Comparison of ENCODE assay signal across 8 cellular contexts in the genomic region with DNA sequence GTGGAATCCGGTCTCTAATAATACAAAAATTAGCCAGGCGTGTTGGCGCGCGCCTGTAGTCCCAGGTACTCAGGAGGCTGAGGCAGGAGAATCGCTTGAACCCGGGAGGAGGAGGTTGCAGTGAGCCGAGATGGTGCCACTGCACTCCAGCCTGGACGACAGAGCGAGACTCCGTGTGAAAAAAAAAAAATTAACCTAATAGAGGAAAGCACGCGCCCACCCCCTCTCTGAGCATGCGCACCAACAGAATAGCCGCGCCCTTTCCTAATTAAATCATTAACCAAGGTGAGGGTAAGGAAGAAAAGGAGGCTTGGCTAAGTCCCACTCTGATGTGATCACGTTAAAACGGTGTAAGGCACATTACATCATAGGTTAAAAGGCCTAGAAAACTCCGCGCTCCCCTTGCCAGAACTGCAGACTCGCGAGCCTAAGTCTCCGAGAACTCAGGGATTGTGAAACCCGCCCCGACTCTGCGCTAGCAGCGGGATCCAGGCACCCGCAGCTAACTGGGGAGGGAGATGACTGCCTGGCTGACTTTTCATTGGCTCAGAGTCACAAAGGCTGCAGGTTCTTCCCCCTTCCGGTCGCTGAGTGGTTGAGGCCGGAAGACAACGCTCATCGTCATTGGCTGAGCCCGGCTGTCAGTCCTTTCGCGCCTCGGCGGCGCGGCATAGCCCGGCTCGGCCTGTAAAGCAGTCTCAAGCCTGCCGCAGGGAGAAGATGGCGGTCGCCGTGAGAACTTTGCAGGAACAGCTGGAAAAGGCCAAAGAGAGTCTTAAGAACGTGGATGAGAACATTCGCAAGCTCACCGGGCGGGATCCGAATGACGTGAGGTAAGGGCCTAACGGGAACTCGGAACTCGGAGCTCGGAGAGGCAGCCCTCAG. TPM values are rescaled to one million over a fixed set of nuclear protein-coding genes. Genes with fewer than 3 reads are reported as not detected.
DNase-seq lines count a peak whose midpoint lies in the region; ATAC-seq and TF ChIP-seq lines count a peak whose summit lies in the region.

A gene (plus strand): TSS at position 695 of the 885 bp plus-strand sequence. CDS start 26 bp downstream, at position 721.

- peaks cover 10% of the 10 kb centered on the region for H3K36me3 ChIP-seq in BJ (ENCODE audit: control insufficient read depth, insufficient read depth, low read length)

- no peaks in the 10 kb centered on the region for H3K27me3 ChIP-seq in BJ (ENCODE audit: control insufficient read depth, insufficient read depth, low read length)
- no peaks in the 10 kb centered on the region for H3K27me3 ChIP-seq in layer of hippocampus (ENCODE audit: control insufficient read depth, insufficient read depth, low read length)

- H3K4me1 Mint-ChIP-seq in activated CD4-positive, alpha-beta T cell treated with anti-CD3 and anti-CD28 coated beads, Interleukin-2, amount 10 ng/mL, durations not matched to agents 24 days and 14 days: peaks cover 34% of the 10 kb centered on the region

- H3K27ac Mint-ChIP-seq in activated CD4-positive, alpha-beta T cell treated with anti-CD3 and anti-CD28 coated beads, Interleukin-2, amount 10 ng/mL, durations not matched to agents 24 days and 14 days: peak within 1 kb of the TSS; percentile 96

- CTCF ChIA-PET in BJ (lab: Yijun Ruan, JAX): interaction anchor here (1.1 kb wide), 1 partner anchor 47 kb away, joined by 3 read pairs; no protein-coding TSS in a partner anchor

- intact Hi-C loops in activated CD4-positive, alpha-beta T cell treated with anti-CD3 and anti-CD28 coated beads, Interleukin-2, amount 10 ng/mL, durations not matched to agents 24 days and 14 days (cut with micrococcal nuclease): loop anchor here (1.0 to 5.0 kb wide), 6 partner anchors 54 to 257 kb away; a partner anchor contains a TSS

- POLR2A ChIA-PET in BJ (lab: Charles Lee): interaction anchor here (0.6 kb wide), 1 partner anchor 274 kb away, joined by 4 read pairs; no protein-coding TSS in a partner anchor

- no peaks in the 10 kb centered on the region for H3K27me3 Mint-ChIP-seq in activated CD4-positive, alpha-beta T cell treated with anti-CD3 and anti-CD28 coated beads, Interleukin-2, amount 10 ng/mL, durations not matched to agents 24 days and 14 days

- no peaks in the 10 kb centered on the region for H3K9me3 Mint-ChIP-seq in activated CD4-positive, alpha-beta T cell treated with anti-CD3 and anti-CD28 coated beads, Interleukin-2, amount 10 ng/mL, durations not matched to agents 24 days and 14 days

- H3K36me3 Mint-ChIP-seq in activated CD4-positive, alpha-beta T cell treated with anti-CD3 and anti-CD28 coated beads, Interleukin-2, amount 10 ng/mL, durations not matched to agents 24 days and 14 days (ENCODE audit: low read depth): peaks cover 44% of the 10 kb centered on the region

- peak within 1 kb of the TSS; percentile 94 for H3K4me3 Mint-ChIP-seq in activated CD4-positive, alpha-beta T cell treated with anti-CD3 and anti-CD28 coated beads, Interleukin-2, amount 10 ng/mL, durations not matched to agents 24 days and 14 days

- TF ChIP-seq CTCF in BJ (IDR thresholded peaks at IDR 0.05; ENCODE audit: insufficient read depth, low read depth, low read length) (no peak), coronary artery (IDR thresholded peaks at IDR 0.05) (no peak)

- ATAC-seq in GM19324 (IDR thresholded peaks at IDR 0.05; ENCODE audit: low FRiP score, unreplicated experiment): peak; percentile 95
- ATAC-seq in HG03469 (IDR thresholded peaks at IDR 0.05; ENCODE audit: unreplicated experiment): peak; percentile 93

- H3K4me3 ChIP-seq in BJ (ENCODE audit: low read depth, low read length) (peak within 1 kb of the TSS; percentile 83), coronary artery (peak within 1 kb of the TSS; percentile 87)

- DNase-seq in BJ (ENCODE audit: low read depth): peak; percentile 97
- DNase-seq in NCI-H526 treated with DMSO at 0.1 percent for 48 hours (lab: John Stamatoyannopoulos, UW): peak; percentile 96
- peak; percentile 99 for DNase-seq in activated CD4-positive, alpha-beta T cell treated with anti-CD3 and anti-CD28 coated beads, Interleukin-2, amount 10 ng/mL, durations not matched to agents 24 days and 14 days
- DNase-seq in coronary artery (ENCODE audit: low spot score): peak; percentile 99
- DNase-seq in stimulated activated CD4-positive, alpha-beta T cell treated with anti-CD3 and anti-CD28 coated beads, Interleukin-1b, Interleukin-23, amount 100 ng/mL, for 4 hours (ENCODE audit: low read depth in 2 of 2): peak; percentile 84 to 91

- H3K27ac ChIP-seq in coronary artery (peak within 1 kb of the TSS; percentile 90 to 95), layer of hippocampus (ENCODE audit: low read depth, low read length) (peak within 1 kb of the TSS; percentile 93)

RNA-seq across cellular contexts. Expression of the gene that starts here (rescaled TPM):
- 5.8 and 11.8 TPM in 2 replicates for polyA plus RNA-seq in BJ (2011; rRNA removed)
- 6.1 and 10.9 TPM in 2 replicates for polyA minus RNA-seq in BJ (2011; rRNA and poly(A)+ RNA removed)
- total RNA-seq in activated CD4-positive, alpha-beta T cell treated with anti-CD3 and anti-CD28 coated beads, Interleukin-2, amount 10 ng/mL, durations not matched to agents 24 days and 14 days: 121 and 128 TPM in 2 replicates

Comparison
In these comparisons a context has a peak if more than half of its experiments do, and no peak if none do; other contexts are left out.
1. Peak in every context shown above with its lines: DNase-seq, ATAC-seq, H3K4me3 ChIP-seq and H3K27ac ChIP-seq.